2 cellular contexts compared by ENCODE assay signal in the genomic region with DNA sequence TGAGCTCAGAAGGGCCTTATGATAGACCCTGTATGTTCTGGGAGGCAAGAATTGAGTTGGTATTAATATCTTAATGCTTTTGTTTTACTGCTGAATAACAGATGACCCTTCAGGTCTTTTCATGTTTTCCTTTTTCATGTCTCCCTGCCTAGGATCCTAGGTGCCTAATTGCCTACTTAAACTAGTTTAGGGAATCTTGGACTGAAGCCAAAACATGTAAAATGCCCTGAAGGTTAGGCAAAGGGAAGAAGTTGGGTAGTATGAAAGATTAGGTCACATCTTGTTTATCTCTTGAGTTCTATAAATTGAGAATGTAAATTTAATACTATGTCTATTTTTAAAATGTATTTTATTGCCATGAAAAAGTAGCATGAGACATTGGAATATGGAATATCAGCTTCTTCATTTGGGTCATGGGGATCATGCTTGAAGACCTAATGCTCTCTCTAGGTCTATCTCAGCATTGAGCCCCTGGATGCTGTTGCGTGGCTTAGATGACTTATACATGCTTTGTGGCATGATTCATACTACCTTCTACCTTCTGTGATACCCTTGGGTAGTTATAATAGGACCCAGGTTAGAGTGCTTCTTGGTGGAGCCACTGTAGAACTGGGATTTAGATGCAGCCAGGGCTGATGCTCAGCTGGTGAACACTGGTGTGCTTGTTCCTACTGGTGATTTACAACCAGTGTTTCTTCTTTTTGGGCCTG.
A peak's percentile ranks its signal among the peaks of the same experiment; 100 is the strongest.
TF ChIP-seq lines count a peak whose summit lies in the region.

No MANE protein-coding gene starts in this region.

TF ChIP-seq in HEK293, 187 proteins besides CTCF, POLR2A, EP300 and RAD21:
- TF ChIP-seq ZNF549 (tag by site-specific recombination; IDR thresholded peaks at IDR 0.05) (no peak), IKZF3 (tag by site-specific recombination; IDR thresholded peaks at IDR 0.05) (0 out of 2 replicates have a peak, but pooled peaks have one; percentile 20), ZNF747 (tag by site-specific recombination; IDR thresholded peaks at IDR 0.05) (no peak)
- TF ChIP-seq, protein P1, sequence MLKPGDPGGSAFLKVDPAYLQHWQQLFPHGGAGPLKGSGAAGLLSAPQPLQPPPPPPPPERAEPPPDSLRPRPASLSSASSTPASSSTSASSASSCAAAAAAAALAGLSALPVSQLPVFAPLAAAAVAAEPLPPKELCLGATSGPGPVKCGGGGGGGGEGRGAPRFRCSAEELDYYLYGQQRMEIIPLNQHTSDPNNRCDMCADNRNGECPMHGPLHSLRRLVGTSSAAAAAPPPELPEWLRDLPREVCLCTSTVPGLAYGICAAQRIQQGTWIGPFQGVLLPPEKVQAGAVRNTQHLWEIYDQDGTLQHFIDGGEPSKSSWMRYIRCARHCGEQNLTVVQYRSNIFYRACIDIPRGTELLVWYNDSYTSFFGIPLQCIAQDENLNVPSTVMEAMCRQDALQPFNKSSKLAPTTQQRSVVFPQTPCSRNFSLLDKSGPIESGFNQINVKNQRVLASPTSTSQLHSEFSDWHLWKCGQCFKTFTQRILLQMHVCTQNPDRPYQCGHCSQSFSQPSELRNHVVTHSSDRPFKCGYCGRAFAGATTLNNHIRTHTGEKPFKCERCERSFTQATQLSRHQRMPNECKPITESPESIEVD (tag by site-specific recombination; IDR thresholded peaks at IDR 0.05): peak; percentile 80

TF ChIP-seq in K562, 482 proteins besides CTCF, POLR2A, EP300 and RAD21:
- TF ChIP-seq NFIC (IDR thresholded peaks at IDR 0.05): peak; percentile 78
- TF ChIP-seq CBX2 (IDR thresholded peaks at IDR 0.05; ENCODE audit: insufficient read depth, low read length, poor library complexity, severe bottlenecking): no peak
- no peak for TF ChIP-seq ZNF253 (CRISPR knock-in tag; conservative IDR thresholded peaks at IDR 0.05)
